Comparison of ENCODE assay signal across 1 cellular context in the genomic region with DNA sequence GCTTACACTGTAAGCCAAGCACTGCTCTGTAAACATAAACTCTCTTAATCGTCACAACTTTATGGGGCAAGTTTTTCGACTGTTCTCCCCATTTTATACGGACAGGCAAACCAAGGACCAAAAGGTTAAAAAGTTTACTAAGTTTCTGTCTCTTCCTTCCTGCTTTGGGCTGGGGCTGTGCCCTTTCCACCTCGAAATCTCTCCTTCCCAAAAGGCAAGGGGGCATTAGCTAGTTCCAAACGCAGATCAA.
TF ChIP-seq lines count a peak whose summit lies in the region.

No MANE protein-coding gene starts in this region.

TF ChIP-seq in endothelial cell of umbilical vein, 7 proteins besides CTCF, POLR2A, EP300 and RAD21:
- TF ChIP-seq POLR2AphosphoS5 (IDR thresholded peaks at IDR 0.05; ENCODE audit: insufficient read depth, low read depth, low read length), result no peak
- no peak for TF ChIP-seq MYC (IDR thresholded peaks at IDR 0.05; ENCODE audit: low read depth, low read length)
- no peak for TF ChIP-seq FOS (IDR thresholded peaks at IDR 0.05; ENCODE audit: borderline replicate concordance, insufficient read depth, low read length)
- TF ChIP-seq JUN (IDR thresholded peaks at IDR 0.05; ENCODE audit: borderline replicate concordance, insufficient read depth, insufficient read length, low read depth), result no peak
- no peak for TF ChIP-seq EZH2 (IDR thresholded peaks at IDR 0.05; ENCODE audit: borderline replicate concordance, low read depth, low read length, severe bottlenecking)
- TF ChIP-seq, protein P1, sequence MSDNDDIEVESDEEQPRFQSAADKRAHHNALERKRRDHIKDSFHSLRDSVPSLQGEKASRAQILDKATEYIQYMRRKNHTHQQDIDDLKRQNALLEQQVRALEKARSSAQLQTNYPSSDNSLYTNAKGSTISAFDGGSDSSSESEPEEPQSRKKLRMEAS (IDR thresholded peaks at IDR 0.05; ENCODE audit: insufficient read depth, insufficient read length), result no peak
- no peak for TF ChIP-seq GATA2 (IDR thresholded peaks at IDR 0.05; ENCODE audit: insufficient read depth, insufficient read length, low read depth, low read length)
